18 cellular contexts compared by ENCODE assay signal in genomic region chr10:97222346-97222961, GRCh38. TPM values are rescaled to one million over a fixed set of nuclear protein-coding genes. Genes with fewer than 3 reads are reported as not detected.
A peak's percentile ranks its signal among the peaks of the same experiment; 100 is the strongest.
DNase-seq lines count a peak whose midpoint lies in the region; ATAC-seq and TF ChIP-seq lines count a peak whose summit lies in the region.
"Had no signal": no experiment of that assay in that cellular context is flagged by ENCODE, and none has a peak within 500 bp of the region (broad histone marks: within the 10 kb centered on the region; RNA-seq: fewer than 3 reads in every experiment).

No MANE protein-coding gene starts in this region.

- peaks cover 34% of the 10 kb centered on the region for H3K36me3 ChIP-seq in lower lobe of right lung
- H3K36me3 ChIP-seq: MG63 had no signal

- H3K4me3 ChIP-seq in NB4 (ENCODE audit: low read depth, low read length) (no peak overlapping the region), lower lobe of right lung (no peak overlapping the region), right cardiac atrium (ENCODE audit: low read length) (no peak overlapping the region)
- H3K4me3 ChIP-seq: gastrocnemius medialis, MG63, SJSA1 had no signal

- TF ChIP-seq CTCF in NB4 (IDR thresholded peaks at IDR 0.05; ENCODE audit: low read depth, low read length) (no peak), lower lobe of right lung (IDR thresholded peaks at IDR 0.05) (no peak)

- H3K9me3 ChIP-seq in lower lobe of right lung = no peaks in the 10 kb centered on the region
- no peaks in the 10 kb centered on the region for H3K9me3 ChIP-seq in right cardiac atrium (ENCODE audit: control insufficient read depth, low read length)
- H3K9me3 ChIP-seq: gastrocnemius medialis, MG63, SJSA1 had no signal

- 93% methylated on average over 6 of the region's 6 CpGs for WGBS in right cardiac atrium

- ATAC-seq in lower lobe of right lung (peak; percentile 16 to 65), HG03025 (IDR thresholded peaks at IDR 0.05; ENCODE audit: low FRiP score, unreplicated experiment) (no peak), right cardiac atrium (no peak)
- ATAC-seq: gastrocnemius medialis had no signal

- no peaks in the 10 kb centered on the region for H3K27me3 ChIP-seq in lower lobe of right lung (ENCODE audit: low read depth)
- no peaks in the 10 kb centered on the region for H3K27me3 ChIP-seq in right cardiac atrium (ENCODE audit: control insufficient read depth, insufficient read depth)
- H3K27me3 ChIP-seq: gastrocnemius medialis, MG63, SJSA1 had no signal

- intact Hi-C loops in lower lobe of right lung (cut with DNase I) (no loop called here), right cardiac atrium (cut with DNase I) (no loop called here)

- DNase-seq in COR-L47 (lab: John Stamatoyannopoulos, UW) (peak; percentile 9), NB4 (ENCODE audit: low read depth) (peak; percentile 32), cerebellar cortex (ENCODE audit: low spot score) (peak; percentile 2), lower lobe of right lung (no peak), pons (ENCODE audit: low spot score) (no peak), right cardiac atrium (no peak)
- no peak for DNase-seq in activated CD4-positive, alpha-beta T cell treated with anti-CD3 and anti-CD28 coated beads for 48 hours
- DNase-seq: activated CD4-positive, alpha-beta T cell treated with anti-CD3 and anti-CD28 coated beads for 4 hours; activated naive CD4-positive, alpha-beta T cell treated with anti-CD3 and anti-CD28 coated beads, Interleukin-2, amount 50 U/mL, for 16 hours; gastrocnemius medialis; GDM1; immature natural killer cell; MG63; OCI-M1; T1000 had no signal

- H3K27ac ChIP-seq in lower lobe of right lung = no peak overlapping the region
- H3K27ac ChIP-seq in right cardiac atrium (ENCODE audit: low read length) = no peak overlapping the region
- H3K27ac ChIP-seq: epithelial cell of prostate, gastrocnemius medialis, SJSA1 had no signal

- TF ChIP-seq POLR2A in NB4 (IDR thresholded peaks at IDR 0.05; ENCODE audit: extremely low read depth, insufficient read length) = no peak

- no peaks in the 10 kb centered on the region for H3K4me1 ChIP-seq in lower lobe of right lung
- no peaks in the 10 kb centered on the region for H3K4me1 ChIP-seq in right cardiac atrium (ENCODE audit: control insufficient read depth, insufficient read depth, low read length)
- H3K4me1 ChIP-seq: gastrocnemius medialis had no signal

RNA-seq across cellular contexts. Expression of gene SLIT1, which starts 36.7 kb away (rescaled TPM):
- total RNA-seq in lower lobe of right lung (0.41 TPM), right cardiac atrium (under 1 TPM; 0.11 to 0.29 (median 0.17) TPM)
- 0.16 TPM for polyA plus RNA-seq in right cardiac atrium
- total RNA-seq: SJSA1 had no signal

Comparison
In these comparisons a context has a peak if more than half of its experiments do, and no peak if none do; other contexts are left out.
1. DNase-seq: peak in COR-L47 (single experiment), NB4 (single experiment) and cerebellar cortex (single experiment); none in lower lobe of right lung (single experiment), activated CD4-positive, alpha-beta T cell treated with anti-CD3 and anti-CD28 coated beads for 48 hours (single experiment), pons (single experiment) and right cardiac atrium (0 of 3).
2. ATAC-seq: peak in lower lobe of right lung (2 of 2); none in HG03025 (single experiment) and right cardiac atrium (0 of 2).